ENCODE assay signal across 10 cellular contexts in genomic region chr4:81491943-81492342, GRCh38. TPM values are rescaled to one million over a fixed set of nuclear protein-coding genes. Genes with fewer than 3 reads are reported as not detected.
DNase-seq lines count a peak whose midpoint lies in the region; FAIRE-seq lines count a peak whose summit lies in the region.
"Had no signal": no experiment of that assay in that cellular context is flagged by ENCODE, and none has a peak within 500 bp of the region (broad histone marks: within the 10 kb centered on the region; RNA-seq: fewer than 3 reads in every experiment).

No MANE protein-coding gene starts in this region.

- peaks cover 65% of the 10 kb centered on the region for H3K4me1 Mint-ChIP-seq in activated naive CD8-positive, alpha-beta T cell (ENCODE audit: low read depth)

- no peaks in the 10 kb centered on the region for H3K9me3 ChIP-seq in small intestine (ENCODE audit: control insufficient read depth, low read depth)
- H3K9me3 ChIP-seq in SJCRH30 (replicated peaks): no peaks in the 10 kb centered on the region

- H3K36me3 Mint-ChIP-seq in activated naive CD8-positive, alpha-beta T cell: peaks cover 3% of the 10 kb centered on the region

- H3K36me3 ChIP-seq in small intestine (ENCODE audit: control insufficient read depth in 2 of 2, insufficient read depth in 2 of 2, low read length in 2 of 2) (no peaks in the 10 kb centered on the region), SJCRH30 (no peaks in the 10 kb centered on the region)

- peak overlapping the region; percentile 98 for H3K27ac Mint-ChIP-seq in activated naive CD8-positive, alpha-beta T cell

- no peaks in the 10 kb centered on the region for H3K27me3 Mint-ChIP-seq in activated naive CD8-positive, alpha-beta T cell

- peak overlapping the region; percentile 65 for H3K4me3 Mint-ChIP-seq in activated naive CD8-positive, alpha-beta T cell

- peak; percentile 65 for FAIRE-seq in small intestine (lab: Jason Lieb, UNC)

- no peak overlapping the region for H3K27ac ChIP-seq in small intestine (ENCODE audit: low read depth in 1 of 2, low read length in 1 of 2)
- H3K27ac ChIP-seq in SJCRH30: no peak overlapping the region
- H3K27ac ChIP-seq: 22Rv1 had no signal

- peaks cover 9% of the 10 kb centered on the region for H3K9me3 Mint-ChIP-seq in activated naive CD8-positive, alpha-beta T cell (ENCODE audit: low read depth)

- no peaks in the 10 kb centered on the region for H3K27me3 ChIP-seq in small intestine (ENCODE audit: control insufficient read depth in 2 of 2, insufficient read depth in 2 of 2, low read length in 2 of 2)
- no peaks in the 10 kb centered on the region for H3K27me3 ChIP-seq in SJCRH30

- WGBS in small intestine, 3 donors: 52 to 78% (median 58%) methylated on average over 1 of the region's 1 CpG

- H3K4me3 ChIP-seq in small intestine (ENCODE audit: low read depth in 1 of 2, low read length in 2 of 2) (no peak overlapping the region), SJCRH30 (no peak overlapping the region)

- DNase-seq in DMS53 (lab: John Stamatoyannopoulos, UW) (peak; percentile 10), DMS53 treated with DMSO at 0.1 percent for 48 hours (lab: John Stamatoyannopoulos, UW; ENCODE audit: unreplicated experiment) (no peak), KG1 (lab: John Stamatoyannopoulos, UW) (peak; percentile 76), small intestine (peak; percentile 61), SJCRH30 (no peak), NCI-H82 (lab: John Stamatoyannopoulos, UW) (no peak)
- no peak for DNase-seq in stimulated activated CD8-positive, alpha-beta memory T cell treated with anti-CD3 and anti-CD28 coated beads, Interleukin-4, amount 100 ng/mL, for 48 hours
- DNase-seq: midbrain had no signal

- H3K4me1 ChIP-seq in small intestine (ENCODE audit: control insufficient read depth in 2 of 2, insufficient read depth in 1 of 2, low read depth in 1 of 2, low read length in 1 of 2) (peaks cover 0 to 2% of the 10 kb centered on the region in 2 donors), SJCRH30 (no peaks in the 10 kb centered on the region)

RNA-seq across cellular contexts. Expression of gene RASGEF1B, which starts 20.2 kb away (rescaled TPM):
- 10 to 100 TPM in 2 of 3 donors, 1 to 10 TPM in 1; 7.6 to 18.6 (median 14.1) TPM for polyA plus RNA-seq in small intestine
- 0.10 and 0.28 TPM in 2 replicates for total RNA-seq in SJCRH30 (2014; rRNA removed; shearing (Covaris generic))

Comparison
In these comparisons a context has a peak if more than half of its experiments do, and no peak if none do; other contexts are left out.
1. DNase-seq: peak in DMS53 (single experiment), KG1 (single experiment) and small intestine (single experiment); none in DMS53 treated with DMSO at 0.1 percent for 48 hours (single experiment), SJCRH30 (0 of 2), stimulated activated CD8-positive, alpha-beta memory T cell treated with anti-CD3 and anti-CD28 coated beads, Interleukin-4, amount 100 ng/mL, for 48 hours (single experiment) and NCI-H82 (single experiment).